ENCODE assay signal across 8 cellular contexts in genomic region chr16:89667000-89667399, GRCh38. TPM values are rescaled to one million over a fixed set of nuclear protein-coding genes. Genes with fewer than 3 reads are reported as not detected.
DNase-seq lines count a peak whose midpoint lies in the region; ATAC-seq and TF ChIP-seq lines count a peak whose summit lies in the region.
"Not testable (repeated sequence)": the region's sequence is repeated elsewhere in the genome, so short reads cannot be mapped to it uniquely, and the experiment has no call there.

No MANE protein-coding gene starts in this region.

- H3K36me3 Mint-ChIP-seq in neural crest cell (ENCODE audit: low read depth), result peaks cover 41% of the 10 kb centered on the region

- 34 to 62% (median 49%) methylated on average over 7 of the region's 7 CpGs for WGBS in heart left ventricle, 4 donors

- in situ Hi-C loops in G401 (cut with HindIII; ENCODE audit: low sequenced_read_pairs), result not testable (repeated sequence)

- intact Hi-C loops in heart left ventricle (cut with DNase I), result not testable (repeated sequence)

- H3K9me3 Mint-ChIP-seq in neural crest cell, result not testable (repeated sequence)

- H3K27ac Mint-ChIP-seq in neural crest cell (ENCODE audit: unreplicated experiment), result not testable (repeated sequence)

- not testable (repeated sequence) for TF ChIP-seq POLR2A in heart left ventricle (IDR thresholded peaks at IDR 0.05)

- H3K4me3 ChIP-seq in AG04449 (ENCODE audit: low read depth, low read length); WI38 (ENCODE audit: low read depth, low read length); choroid plexus epithelial cell (ENCODE audit: low read depth, low read length); heart left ventricle: not testable (repeated sequence)

- CTCF ChIA-PET in AG04449 (lab: Yijun Ruan, JAX), result interaction anchor here (1.0 to 1.4 kb wide), 2 partner anchors 8 to 101 kb away, joined by 3 to 4 read pairs; no protein-coding TSS in a partner anchor

- H3K27me3 Mint-ChIP-seq in neural crest cell (ENCODE audit: low read depth), result not testable (repeated sequence)

- H3K27ac ChIP-seq in heart left ventricle, result not testable (repeated sequence)

- TF ChIP-seq CTCF in AG04449 (IDR thresholded peaks at IDR 0.05; ENCODE audit: insufficient read depth, low read length, missing control alignments), result peak; percentile 28
- peak; percentile 24; the same call in 1 of the 2 replicates for TF ChIP-seq CTCF in WI38 (IDR thresholded peaks at IDR 0.05; ENCODE audit: low read depth, low read length)
- peak; percentile 63 for TF ChIP-seq CTCF in choroid plexus epithelial cell (conservative IDR thresholded peaks at IDR 0.05; ENCODE audit: low read depth, low read length)
- peak in 7 of 12 donors; percentile 6 to 29 (median 23) for TF ChIP-seq CTCF in heart left ventricle (IDR thresholded peaks at IDR 0.05)
- TF ChIP-seq CTCF in neural crest cell (conservative IDR thresholded peaks at IDR 0.05), result peak; percentile 43

- not testable (repeated sequence) for H3K9me3 ChIP-seq in heart left ventricle

- not testable (repeated sequence) for H3K4me1 Mint-ChIP-seq in neural crest cell

- H3K4me1 ChIP-seq in heart left ventricle, result not testable (repeated sequence)

- not testable (repeated sequence) for DNase-seq in AG04449 (ENCODE audit: low read depth, low spot score); heart left ventricle
- DNase-seq in G401 (ENCODE audit: low spot score) (peak; percentile 40), HT-29 (ENCODE audit: low spot score) (peak; percentile 65), NOMO-1 treated with DMSO at 0.1 percent for 48 hours (lab: John Stamatoyannopoulos, UW; ENCODE audit: unreplicated experiment) (peak; percentile 9), choroid plexus epithelial cell (ENCODE audit: low read depth) (peak; percentile 70), neural crest cell (ENCODE audit: low read depth, low spot score) (peak; percentile 29)

- not testable (repeated sequence) for H3K36me3 ChIP-seq in heart left ventricle

- POLR2A ChIA-PET in AG04449 (lab: Yijun Ruan, JAX), result not testable (repeated sequence)

- not testable (repeated sequence) for H3K4me3 Mint-ChIP-seq in neural crest cell

- not testable (repeated sequence) for H3K27me3 ChIP-seq in heart left ventricle

- not testable (repeated sequence) for ATAC-seq in heart left ventricle

RNA-seq across cellular contexts. Expression of gene SPATA33, which starts 9.4 kb away (rescaled TPM):
- 2.9 and 7.3 TPM in 2 replicates for total RNA-seq in G401 (2014; rRNA removed; shearing (Covaris generic))
- 12.5 and 17.1 TPM in 2 replicates for total RNA-seq in HT-29 (2014; rRNA removed; shearing (Covaris generic))
- 1 to 10 TPM in 8 of 9 donors, under 1 TPM in 1; 0.94 to 5.1 (median 3.0) TPM for total RNA-seq in heart left ventricle
- 1 to 10 TPM; 1.8 to 3.9 TPM for polyA plus RNA-seq in heart left ventricle
- total RNA-seq in neural crest cell, result 41.7 and 42.6 TPM in 2 replicates

RNA-seq across cellular contexts. Expression of gene CHMP1A, which starts 9.5 kb away (rescaled TPM):
- 198 and 238 TPM in 2 replicates for total RNA-seq in G401 (2014; rRNA removed; shearing (Covaris generic))
- 216 and 243 TPM in 2 replicates for total RNA-seq in HT-29 (2014; rRNA removed; shearing (Covaris generic))
- total RNA-seq in heart left ventricle, result 10 to 100 TPM; 35.1 to 85.1 (median 44.6) TPM
- polyA plus RNA-seq in heart left ventricle, result 10 to 100 TPM; 29.3 to 86.3 TPM
- 93.9 and 102 TPM in 2 replicates for total RNA-seq in neural crest cell

RNA-seq across cellular contexts. Expression of gene CDK10, which starts 19.5 kb away (rescaled TPM):
- 57.2 and 58.8 TPM in 2 replicates for total RNA-seq in G401 (2014; rRNA removed; shearing (Covaris generic))
- 107 and 116 TPM in 2 replicates for total RNA-seq in HT-29 (2014; rRNA removed; shearing (Covaris generic))
- total RNA-seq in heart left ventricle, result 10 to 100 TPM; 16.1 to 31.4 (median 20.0) TPM
- 10 to 100 TPM; 22.9 to 30.7 TPM for polyA plus RNA-seq in heart left ventricle
- 127 and 131 TPM in 2 replicates for total RNA-seq in neural crest cell

RNA-seq across cellular contexts. Expression of gene SPATA2L, which starts 34.5 kb away (rescaled TPM):
- total RNA-seq in G401 (2014; rRNA removed; shearing (Covaris generic)), result 94.8 and 114 TPM in 2 replicates
- total RNA-seq in HT-29 (2014; rRNA removed; shearing (Covaris generic)), result 71.3 and 83.7 TPM in 2 replicates
- total RNA-seq in heart left ventricle, result 10 to 100 TPM in 1 of 9 donors, 1 to 10 TPM in 8; 2.0 to 14.1 (median 4.0) TPM
- polyA plus RNA-seq in heart left ventricle, result 10 to 100 TPM in 1 of 2 donors, 1 to 10 TPM in 1; 1.9 to 15.0 TPM
- 8.6 and 10.6 TPM in 2 replicates for total RNA-seq in neural crest cell

RNA-seq across cellular contexts. Expression of gene DPEP1, which starts 53.6 kb away (rescaled TPM):
- total RNA-seq in G401 (2014; rRNA removed; shearing (Covaris generic)), result 0.55 TPM in 1 of 2 replicates, not detected in the other
- total RNA-seq in HT-29 (2014; rRNA removed; shearing (Covaris generic)), result 81.5 and 82.2 TPM in 2 replicates
- total RNA-seq in heart left ventricle, result not detected
- not detected for polyA plus RNA-seq in heart left ventricle
- total RNA-seq in neural crest cell, result 0.21 and 0.41 TPM in 2 replicates
